Comparison of ENCODE assay signal across 17 cellular contexts in genomic region chr20:58554541-58554940, GRCh38. TPM values are rescaled to one million over a fixed set of nuclear protein-coding genes. Genes with fewer than 3 reads are reported as not detected.
DNase-seq lines count a peak whose midpoint lies in the region; ATAC-seq and TF ChIP-seq lines count a peak whose summit lies in the region.
"Had no signal": no experiment of that assay in that cellular context is flagged by ENCODE, and none has a peak within 500 bp of the region (broad histone marks: within the 10 kb centered on the region; RNA-seq: fewer than 3 reads in every experiment).

No MANE protein-coding gene starts in this region.

- WGBS in sigmoid colon, 2 donors = 89 to 94% methylated on average over 3 of the region's 3 CpGs
- WGBS in transverse colon (ENCODE audit: low coverage in 1 of 2), 2 donors = 71 to 96% methylated on average over 1 to 3 of the region's 3 CpGs

- CTCF ChIA-PET in PC-3 (lab: Charles Lee) = no interaction called here

- ATAC-seq in PC-3 (no peak), lower lobe of right lung (no peak)
- ATAC-seq: HepG2 had no signal

- H3K79me2 ChIP-seq in ACC112 (ENCODE audit: control insufficient read depth, insufficient read depth, low read length, unreplicated experiment) (no peaks in the 10 kb centered on the region), PC-3 (ENCODE audit: low read length) (no peaks in the 10 kb centered on the region)

- no peaks in the 10 kb centered on the region for H3K9me2 ChIP-seq in PC-3 (replicated peaks; ENCODE audit: low read length)

- TF ChIP-seq POLR2A in sigmoid colon (IDR thresholded peaks at IDR 0.05) (no peak), transverse colon (IDR thresholded peaks at IDR 0.05) (no peak)

- no peak for TF ChIP-seq EP300 in sigmoid colon (IDR thresholded peaks at IDR 0.05)
- no peak for TF ChIP-seq EP300 in transverse colon (IDR thresholded peaks at IDR 0.05; ENCODE audit: low read depth)

- no peak overlapping the region for H3K4me3 ChIP-seq in ACC112 (ENCODE audit: low read depth, low read length)
- H3K4me3 ChIP-seq in PC-3 (ENCODE audit: low read length) = no peak overlapping the region
- no peak overlapping the region for H3K4me3 ChIP-seq in coronary artery
- no peak overlapping the region for H3K4me3 ChIP-seq in sigmoid colon
- no peak overlapping the region for H3K4me3 ChIP-seq in lower lobe of right lung
- H3K4me3 ChIP-seq in transverse colon = no peak overlapping the region
- H3K4me3 ChIP-seq: SJCRH30 had no signal

- TF ChIP-seq CTCF in PC-3 (conservative IDR thresholded peaks at IDR 0.05; ENCODE audit: low read depth, low read length) (no peak), coronary artery (IDR thresholded peaks at IDR 0.05) (no peak), sigmoid colon (IDR thresholded peaks at IDR 0.05) (no peak), lower lobe of right lung (IDR thresholded peaks at IDR 0.05) (no peak), transverse colon (IDR thresholded peaks at IDR 0.05) (no peak)

- H3K27me3 ChIP-seq in ACC112 (ENCODE audit: insufficient read depth, low read length) = no peaks in the 10 kb centered on the region
- no peaks in the 10 kb centered on the region for H3K27me3 ChIP-seq in PC-3 (ENCODE audit: low read length)
- no peaks in the 10 kb centered on the region for H3K27me3 ChIP-seq in sigmoid colon
- H3K27me3 ChIP-seq in lower lobe of right lung (ENCODE audit: low read depth) = no peaks in the 10 kb centered on the region
- no peaks in the 10 kb centered on the region for H3K27me3 ChIP-seq in transverse colon

- H3K4me1 ChIP-seq in ACC112 (ENCODE audit: control insufficient read depth, insufficient read depth, low read length, unreplicated experiment) (peaks cover 31% of the 10 kb centered on the region), PC-3 (ENCODE audit: insufficient read depth, low read length) (peaks cover 17% of the 10 kb centered on the region), sigmoid colon (peaks cover 0 to 30% (median 21%) of the 10 kb centered on the region in 4 donors), lower lobe of right lung (no peaks in the 10 kb centered on the region), transverse colon (no peaks in the 10 kb centered on the region)

- H4K20me1 ChIP-seq in PC-3 (ENCODE audit: low read length) = no peaks in the 10 kb centered on the region

- H3K9me3 ChIP-seq in PC-3 (ENCODE audit: low read length) (no peaks in the 10 kb centered on the region; the same call in 1 of the 2 replicates), sigmoid colon (no peaks in the 10 kb centered on the region), lower lobe of right lung (no peaks in the 10 kb centered on the region), transverse colon (no peaks in the 10 kb centered on the region)
- H3K9me3 ChIP-seq: SJCRH30 had no signal

- H3K27ac ChIP-seq in ACC112 (ENCODE audit: low read depth, low read length) (peak overlapping the region; percentile 25; the same call in 1 of the 2 replicates), PC-3 (ENCODE audit: low read length) (peak overlapping the region; percentile 20), coronary artery (no peak overlapping the region), sigmoid colon (peak overlapping the region in 2 of 4 donors; percentile 58 to 63), lower lobe of right lung (no peak overlapping the region), transverse colon (no peak overlapping the region)
- H3K27ac ChIP-seq: SJCRH30 had no signal

- no peak for DNase-seq in PC-3
- DNase-seq in coronary artery (ENCODE audit: low spot score) = peak; percentile 50
- DNase-seq in sigmoid colon = peak; percentile 36
- DNase-seq in lower lobe of right lung = no peak
- DNase-seq in HuH-7 (ENCODE audit: low spot score) = no peak
- DNase-seq in transverse colon = no peak
- no peak for DNase-seq in DMS153 treated with DMSO at 0.1 percent for 48 hours (lab: John Stamatoyannopoulos, UW; ENCODE audit: unreplicated experiment)
- DNase-seq: AML-193; CD4-positive, CD25-positive, alpha-beta regulatory T cell; DMS79 treated with DMSO at 0.1 percent for 48 hours; GDM1; Karpas-422; NCI-H2081; NCI-H510A treated with DMSO at 0.1 percent for 48 hours had no signal

- H3K36me3 ChIP-seq in ACC112 (ENCODE audit: insufficient read depth, low read length) (no peaks in the 10 kb centered on the region), PC-3 (ENCODE audit: low read depth, low read length) (no peaks in the 10 kb centered on the region), sigmoid colon (no peaks in the 10 kb centered on the region), lower lobe of right lung (no peaks in the 10 kb centered on the region), transverse colon (no peaks in the 10 kb centered on the region)
- H3K36me3 ChIP-seq: SJCRH30 had no signal

- H3F3A ChIP-seq in PC-3 (ENCODE audit: low read length, unreplicated experiment) = no peaks in the 10 kb centered on the region

- H3K9ac ChIP-seq in PC-3 (ENCODE audit: low read length) = no peak overlapping the region

- BruUV-seq in PC-3 (replicated peaks; lab: Mats Ljungman, UMichigan) = no TSS peak

- POLR2A ChIA-PET in PC-3 (lab: Charles Lee; ENCODE audit: unreplicated experiment) = no interaction called here

- intact Hi-C loops in PC-3 (cut with micrococcal nuclease) (no loop called here), sigmoid colon (cut with DNase I) (no loop called here), lower lobe of right lung (cut with DNase I) (no loop called here), transverse colon (cut with DNase I; ENCODE audit: low total_unique reads) (no loop called here)

- in situ Hi-C loops in transverse colon (cut with MboI; ENCODE audit: low pct_ligation_motif_present in 1 of 4, low pct_unique_long_range_greater_than_20kb in 1 of 4, low sequenced_read_pairs in 3 of 4) = no loop called here

- peak overlapping the region; percentile 17; the same call in 1 of the 2 replicates for H3K4me2 ChIP-seq in PC-3 (ENCODE audit: low read length)

- H2AFZ ChIP-seq in ACC112 (ENCODE audit: low read length, unreplicated experiment) = no peak overlapping the region
- no peak overlapping the region for H2AFZ ChIP-seq in PC-3 (ENCODE audit: low read length)

RNA-seq across cellular contexts. Expression of gene APCDD1L, which starts 39.3 kb away (rescaled TPM):
- total RNA-seq in PC-3 (2014; rRNA removed) = 2.0 and 4.9 TPM in 2 replicates
- total RNA-seq in sigmoid colon = 1 to 10 TPM in 3 of 4 donors, under 1 TPM in 1; 0.33 to 1.9 (median 1.6) TPM
- polyA plus RNA-seq in sigmoid colon = under 1 TPM in 2 of 3 donors, not detected in 1; 0.22 to 0.23 TPM
- not detected for total RNA-seq in lower lobe of right lung
- total RNA-seq in transverse colon = under 1 TPM in 1 of 4 donors, not detected in 3; 0.16 TPM
- total RNA-seq: CD4-positive, CD25-positive, alpha-beta regulatory T cell; HepG2; SJCRH30 had no signal
- polyA plus RNA-seq: HepG2 had no signal

Comparison
In these comparisons a context has a peak if more than half of its experiments do, and no peak if none do; other contexts are left out.
1. H3K27ac ChIP-seq: peak in ACC112 (single experiment) and PC-3 (single experiment); none in coronary artery (0 of 2), lower lobe of right lung (single experiment) and transverse colon (0 of 4).
2. DNase-seq: peak in coronary artery (single experiment) and sigmoid colon (single experiment); none in PC-3 (single experiment), lower lobe of right lung (single experiment), HuH-7 (single experiment), transverse colon (single experiment) and DMS153 treated with DMSO at 0.1 percent for 48 hours (single experiment).